3 cellular contexts compared by ENCODE assay signal in genomic region chr17:75445896-75446295, GRCh38.
TF ChIP-seq lines count a peak whose summit lies in the region.
"Not testable (repeated sequence)": the region's sequence is repeated elsewhere in the genome, so short reads cannot be mapped to it uniquely, and the experiment has no call there.

No MANE protein-coding gene starts in this region.

TF ChIP-seq in HEK293, 187 proteins besides CTCF, POLR2A, EP300 and RAD21:
- 0 out of 2 replicates have a peak, but pooled peaks have one; percentile 17 for TF ChIP-seq RBAK (tag by site-specific recombination; IDR thresholded peaks at IDR 0.05)

TF ChIP-seq in K562, 482 proteins besides CTCF, POLR2A, EP300 and RAD21:
- TF ChIP-seq DPF2 (IDR thresholded peaks at IDR 0.05) (0 out of 2 replicates have a peak, but pooled peaks have one; percentile 18), EGR1 (conservative IDR thresholded peaks at IDR 0.05) (peak; percentile 68), ATF3 (IDR thresholded peaks at IDR 0.05) (0 out of 2 replicates have a peak, but pooled peaks have one; percentile 40)
- not testable (repeated sequence) for TF ChIP-seq ATF3 (CRISPR knock-in tag; conservative IDR thresholded peaks at IDR 0.05)
TF ChIP-seq in K562: peak in this region for 3; not testable (repeated sequence) for 479.

TF ChIP-seq in HepG2, 621 proteins besides CTCF, POLR2A, EP300 and RAD21:
- TF ChIP-seq ZMYM2 (CRISPR knock-in tag; IDR thresholded peaks at IDR 0.05), result 0 out of 2 replicates have a peak, but pooled peaks have one; percentile 33
- peak; percentile 56 for TF ChIP-seq FOSL2 (CRISPR knock-in tag; IDR thresholded peaks at IDR 0.05)
